Comparison of ENCODE assay signal across 1 cellular context in genomic region chr9:131405429-131405828, GRCh38.
A peak's percentile ranks its signal among the peaks of the same experiment; 100 is the strongest.
TF ChIP-seq lines count a peak whose summit lies in the region.

No MANE protein-coding gene starts in this region.

TF ChIP-seq in GM23338, 12 proteins besides CTCF, POLR2A, EP300 and RAD21 (continued from another document):
- TF ChIP-seq ZNF462 (CRISPR knock-in tag; IDR thresholded peaks at IDR 0.05), result peak; percentile 1; the same call in 1 of the 2 replicates
- TF ChIP-seq ZNF331 (CRISPR knock-in tag; IDR thresholded peaks at IDR 0.05; ENCODE audit: low read depth), result no peak
TF ChIP-seq in GM23338: peak in this region for 2.
